1 cellular context compared by ENCODE assay signal in genomic region chr17:4577386-4577993, GRCh38.
TF ChIP-seq lines count a peak whose summit lies in the region.

No MANE protein-coding gene starts in this region.

TF ChIP-seq in GM23338, 12 proteins besides CTCF, POLR2A, EP300 and RAD21:
- TF ChIP-seq ZNF462 (CRISPR knock-in tag; IDR thresholded peaks at IDR 0.05): no peak
- TF ChIP-seq CREB1 (CRISPR knock-in tag; IDR thresholded peaks at IDR 0.05; ENCODE audit: low read depth): no peak
- no peak for TF ChIP-seq POLR2AphosphoS5 (IDR thresholded peaks at IDR 0.05; ENCODE audit: low read depth)
- no peak for TF ChIP-seq NANOG (IDR thresholded peaks at IDR 0.05; ENCODE audit: borderline replicate concordance)
- TF ChIP-seq ETS1 (IDR thresholded peaks at IDR 0.05): no peak
- TF ChIP-seq REST (IDR thresholded peaks at IDR 0.05; ENCODE audit: unreplicated experiment): no peak
- no peak for TF ChIP-seq EZH2phosphoT487 (IDR thresholded peaks at IDR 0.05; ENCODE audit: unreplicated experiment)
- no peak for TF ChIP-seq EZH2 (IDR thresholded peaks at IDR 0.05; ENCODE audit: low read depth, unreplicated experiment)
- TF ChIP-seq ZNF114 (CRISPR knock-in tag; IDR thresholded peaks at IDR 0.05): no peak
- no peak for TF ChIP-seq JUNB (IDR thresholded peaks at IDR 0.05; ENCODE audit: unreplicated experiment)
- TF ChIP-seq STAT1 (IDR thresholded peaks at IDR 0.05; ENCODE audit: unreplicated experiment): no peak
- TF ChIP-seq ZNF331 (CRISPR knock-in tag; IDR thresholded peaks at IDR 0.05; ENCODE audit: low read depth): no peak
